In genomic region chr3:105967117-105967516, GRCh38 we compare ENCODE assay signal across 16 cellular contexts.
DNase-seq lines count a peak whose midpoint lies in the region; ATAC-seq lines count a peak whose summit lies in the region.
"Had no signal": no experiment of that assay in that cellular context is flagged by ENCODE, and none has a peak within 500 bp of the region (broad histone marks: within the 10 kb centered on the region; RNA-seq: fewer than 3 reads in every experiment).

No MANE protein-coding gene starts in this region.

- H3K27me3 ChIP-seq in skeletal muscle satellite cell (ENCODE audit: control insufficient read depth, insufficient read depth, low read length) (no peaks in the 10 kb centered on the region), H7 (ENCODE audit: control insufficient read depth, insufficient read depth, low read length) (no peaks in the 10 kb centered on the region)

- peak overlapping the region; percentile 27 for H3K4me2 ChIP-seq in skeletal muscle satellite cell (ENCODE audit: low read length)
- H3K4me2 ChIP-seq: GM23338 had no signal

- H3K4me1 ChIP-seq in skeletal muscle satellite cell (ENCODE audit: control insufficient read depth, insufficient read depth, low read length), result peaks cover 21% of the 10 kb centered on the region

- H3K27ac ChIP-seq in epithelial cell of prostate, result no peak overlapping the region

- H3K9ac ChIP-seq in skeletal muscle satellite cell (ENCODE audit: low read depth, low read length), result no peak overlapping the region

- ATAC-seq in GM18909 (IDR thresholded peaks at IDR 0.05; ENCODE audit: poor library complexity, unreplicated experiment), result no peak
- ATAC-seq: GM23338; stimulated activated memory B cell treated with anti-CD40 and anti-IgM and Interleukin-4, amounts not matched to agents 10 μg/mL and 1 μg/mL and 100 μg/mL, for 72 hours had no signal

- peaks cover under 1% of the 10 kb centered on the region for H3K9me3 ChIP-seq in skeletal muscle satellite cell (replicated peaks; ENCODE audit: low read length)

- peak; percentile 30 for DNase-seq in GM04504 (ENCODE audit: low read depth)
- DNase-seq in NCI-H82 (lab: John Stamatoyannopoulos, UW), result peak; percentile 75
- peak; percentile 24 for DNase-seq in epithelial cell of prostate (ENCODE audit: low read depth, low spot score)
- DNase-seq in Kasumi-1 (lab: John Stamatoyannopoulos, UW), result no peak
- no peak for DNase-seq in H7
- DNase-seq: activated CD4-positive, CD25-positive, alpha-beta regulatory T cell treated with anti-CD3 and anti-CD28 coated beads, Interleukin-2, amount 50 U/mL, for 72 hours; activated naive CD8-positive, alpha-beta T cell treated with anti-CD3 and anti-CD28 coated beads, Interleukin-2, amount 10 ng/mL, durations not matched to agents 7 days and 5 days; CD4-positive, alpha-beta T cell; cortex of kidney; GDM1; NCI-H2171 treated with DMSO at 0.1 percent for 48 hours; stimulated activated CD4-positive, alpha-beta T cell treated with anti-CD3 and anti-CD28 coated beads, Interleukin-4, amount 100 ng/mL, for 24 hours had no signal

- H3K36me3 ChIP-seq in skeletal muscle satellite cell (ENCODE audit: insufficient read depth, low read length) (no peaks in the 10 kb centered on the region), H7 (replicated peaks; ENCODE audit: control insufficient read depth, insufficient read depth, low read length) (no peaks in the 10 kb centered on the region)

- H3K4me3 ChIP-seq in skeletal muscle satellite cell (ENCODE audit: low read length) (no peak overlapping the region), H7 (ENCODE audit: insufficient read depth, low read depth, low read length) (no peak overlapping the region)
- H3K4me3 ChIP-seq: GM23338 had no signal

Comparison
In these comparisons a context has a peak if more than half of its experiments do, and no peak if none do; other contexts are left out.
1. DNase-seq: peak in GM04504 (single experiment), NCI-H82 (single experiment) and epithelial cell of prostate (single experiment); none in Kasumi-1 (0 of 2) and H7 (single experiment).